33 cellular contexts compared by ENCODE assay signal in genomic region chr20:33172781-33173180, GRCh38. TPM values are rescaled to one million over a fixed set of nuclear protein-coding genes. Genes with fewer than 3 reads are reported as not detected.
DNase-seq lines count a peak whose midpoint lies in the region; ATAC-seq and TF ChIP-seq lines count a peak whose summit lies in the region.
"Had no signal": no experiment of that assay in that cellular context is flagged by ENCODE, and none has a peak within 500 bp of the region (broad histone marks: within the 10 kb centered on the region; RNA-seq: fewer than 3 reads in every experiment).

No MANE protein-coding gene starts in this region.

- peak; percentile 52 for DNase-seq in NCI-H1105 (lab: John Stamatoyannopoulos, UW)
- DNase-seq in RPMI8226, result peak; percentile 18
- DNase-seq in posterior vena cava (ENCODE audit: low spot score), result peak; percentile 13
- no peak for DNase-seq in NCI-H146 (lab: John Stamatoyannopoulos, UW)
- DNase-seq in left cardiac atrium, result no peak
- DNase-seq: activated CD4-positive, alpha-beta memory T cell treated with anti-CD3 and anti-CD28 coated beads, Interleukin-2, amount 10 ng/mL, durations not matched to agents 7 days and 5 days; activated CD4-positive, CD25-positive, alpha-beta regulatory T cell treated with anti-CD3 and anti-CD28 coated beads, Interleukin-2, amount 50 U/mL, for 72 hours; activated CD8-positive, alpha-beta memory T cell treated with anti-CD3 and anti-CD28 coated beads, Interleukin-2, amount 50 U/mL, for 48 hours; activated naive CD4-positive, alpha-beta T cell treated with anti-CD3 and anti-CD28 coated beads, Interleukin-2, amount 50 U/mL, for 16 hours; amygdala; cortex of kidney; foreskin melanocyte; GM23248; heart right ventricle; KG1; mesenchymal stem cell; NCI-H1930; NCI-H526; right lobe of liver; stimulated activated CD4-positive, alpha-beta T cell treated with anti-CD3 and anti-CD28 coated beads, Interleukin-12 subunit alpha, Interleukin-12 subunit beta, amount 100 ng/mL, for 4 hours; stimulated activated CD4-positive, alpha-beta T cell treated with anti-CD3 and anti-CD28 coated beads, Interleukin-4, amount 100 ng/mL, for 1 hour; T-cell; upper lobe of left lung had no signal

- no peak for TF ChIP-seq EP300 in Ishikawa (IDR thresholded peaks at IDR 0.05; ENCODE audit: borderline replicate concordance)

- no peak for TF ChIP-seq RAD21 in Ishikawa (IDR thresholded peaks at IDR 0.05; ENCODE audit: low read depth)

- ATAC-seq in GM21717 (IDR thresholded peaks at IDR 0.05; ENCODE audit: unreplicated experiment) (no peak), left cardiac atrium (no peak)
- ATAC-seq: activated T-helper 17 cell treated with anti-CD3 and anti-CD28 coated beads, Interleukin-2, amount 50 U/mL, for 72 hours; heart right ventricle; right lobe of liver; stimulated activated effector memory CD8-positive, alpha-beta T cell treated with anti-CD3 and anti-CD28 coated beads, Interleukin-12 subunit alpha, Interleukin-12 subunit beta, amount 100 ng/mL, for 72 hours; T-cell had no signal

- intact Hi-C loops in posterior vena cava (cut with DNase I) (no loop called here), left cardiac atrium (cut with DNase I) (no loop called here)

TF ChIP-seq in Ishikawa, 13 proteins besides CTCF, POLR2A, EP300 and RAD21:
- no peak for TF ChIP-seq TCF12 (IDR thresholded peaks at IDR 0.05; ENCODE audit: low read depth)
- no peak for TF ChIP-seq YY1 (IDR thresholded peaks at IDR 0.05; ENCODE audit: low read depth)
- TF ChIP-seq REST (IDR thresholded peaks at IDR 0.05; ENCODE audit: low read depth), result no peak
- TF ChIP-seq NFIC (IDR thresholded peaks at IDR 0.05), result peak; percentile 49; the same call in 1 of the 2 replicates
- no peak for TF ChIP-seq CREB1 (IDR thresholded peaks at IDR 0.05; ENCODE audit: low read depth)
- TF ChIP-seq USF1 (IDR thresholded peaks at IDR 0.05), result no peak
- no peak for TF ChIP-seq MAX (IDR thresholded peaks at IDR 0.05)

RNA-seq across cellular contexts. Expression of gene BPIFA2, which starts 4.8 kb away (rescaled TPM):
- total RNA-seq in posterior vena cava, result not detected
- total RNA-seq in left cardiac atrium, result not detected
- total RNA-seq: activated CD4-positive, alpha-beta memory T cell treated with anti-CD3 and anti-CD28 coated beads, Interleukin-2, amount 10 ng/mL, durations not matched to agents 7 days and 5 days; activated T-helper 17 cell treated with anti-CD3 and anti-CD28 coated beads, Interleukin-2, amount 50 U/mL, for 72 hours; breast epithelium; Daoy; GM23248; heart right ventricle; HT1080; progenitor cell of endocrine pancreas; right lobe of liver; SJSA1; subcutaneous adipose tissue; T-cell; upper lobe of left lung had no signal

RNA-seq across cellular contexts. Expression of gene BPIFA3, which starts 44.4 kb away (rescaled TPM):
- not detected for total RNA-seq in posterior vena cava
- not detected for total RNA-seq in left cardiac atrium
- total RNA-seq: activated CD4-positive, alpha-beta memory T cell treated with anti-CD3 and anti-CD28 coated beads, Interleukin-2, amount 10 ng/mL, durations not matched to agents 7 days and 5 days; activated T-helper 17 cell treated with anti-CD3 and anti-CD28 coated beads, Interleukin-2, amount 50 U/mL, for 72 hours; breast epithelium; Daoy; GM23248; heart right ventricle; HT1080; progenitor cell of endocrine pancreas; right lobe of liver; SJSA1; subcutaneous adipose tissue; T-cell; upper lobe of left lung had no signal

Comparison
In these comparisons a context has a peak if more than half of its experiments do, and no peak if none do; other contexts are left out.
1. DNase-seq: peak in NCI-H1105 (single experiment), RPMI8226 (single experiment) and posterior vena cava (single experiment); none in NCI-H146 (single experiment) and left cardiac atrium (single experiment).